ENCODE assay signal across 1 cellular context in the genomic region with DNA sequence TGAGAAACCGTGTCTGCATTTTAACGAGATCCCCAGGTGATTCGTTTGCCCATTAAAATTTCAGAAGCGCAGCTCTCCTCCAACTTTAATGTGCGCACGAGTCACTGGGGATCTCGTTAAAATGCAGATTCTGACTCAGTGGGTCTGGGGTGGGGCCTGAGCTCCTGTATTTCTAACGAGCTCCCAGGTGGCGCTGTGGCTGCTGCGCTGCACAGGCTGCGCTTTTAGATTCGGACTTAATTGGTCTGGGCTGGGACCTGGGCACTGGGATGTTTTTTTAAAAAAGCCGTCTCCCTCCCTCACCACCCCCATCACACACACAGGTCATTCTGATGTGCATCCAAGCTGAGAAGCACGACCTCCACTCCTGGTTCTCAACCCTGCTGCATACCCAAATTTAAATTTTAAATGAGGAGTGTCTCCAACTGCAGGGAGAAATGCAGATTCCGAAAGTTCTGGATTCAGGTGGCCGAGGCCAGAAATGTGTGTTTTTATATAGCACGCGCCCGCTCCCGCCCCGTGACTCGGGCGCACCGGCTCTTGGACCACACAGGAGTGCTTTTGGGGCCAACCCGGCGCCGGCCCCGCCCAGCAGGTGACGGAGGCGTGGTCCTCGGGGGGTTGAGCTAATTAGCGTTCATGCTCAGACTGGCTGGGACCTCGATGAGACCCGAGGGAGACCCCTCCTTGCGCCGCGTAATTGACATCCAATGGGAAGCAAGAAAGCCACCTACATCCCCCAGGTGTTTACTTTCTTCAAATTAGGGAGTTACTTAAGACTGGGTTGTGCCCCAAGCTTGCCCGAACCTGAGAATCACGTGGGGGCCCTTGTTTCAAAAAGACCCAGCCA.
TF ChIP-seq lines count a peak whose summit lies in the region.

No MANE protein-coding gene starts in this region.

TF ChIP-seq in HEK293, 187 proteins besides CTCF, POLR2A, EP300 and RAD21 (continued from another document):
- TF ChIP-seq ZNF518A (tag by site-specific recombination; conservative IDR thresholded peaks at IDR 0.05; ENCODE audit: low read depth): no peak
TF ChIP-seq in HEK293: peak in this region for 33.
